In the genomic region with DNA sequence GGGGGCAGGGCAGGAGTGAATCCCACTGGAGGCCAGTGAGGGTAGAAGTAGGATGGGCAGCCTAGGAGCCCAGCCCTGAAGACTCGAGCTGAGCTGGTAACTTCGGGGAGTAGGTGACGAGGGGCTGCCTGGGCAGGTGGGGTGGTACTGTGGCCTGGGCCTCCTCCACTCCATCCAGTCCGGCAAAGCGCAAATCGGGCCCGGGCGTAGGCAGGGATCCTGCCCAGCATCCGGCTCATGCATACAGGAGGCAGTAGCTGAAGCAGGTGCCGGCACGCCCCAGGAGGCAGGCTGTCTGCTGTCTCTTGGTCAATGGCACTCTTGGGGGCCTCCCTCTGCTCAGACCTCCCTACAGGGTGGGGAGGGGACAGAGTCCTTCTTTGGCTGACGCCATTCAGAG, we compare ENCODE assay signal across 19 cellular contexts. TPM values are rescaled to one million over a fixed set of nuclear protein-coding genes. Genes with fewer than 3 reads are reported as not detected.
"Had no signal": no experiment of that assay in that cellular context is flagged by ENCODE, and none has a peak within 500 bp of the region (broad histone marks: within the 10 kb centered on the region; RNA-seq: fewer than 3 reads in every experiment).

No MANE protein-coding gene starts in this region.

- H3K27me3 Mint-ChIP-seq: activated CD4-positive, alpha-beta T cell treated with anti-CD3 and anti-CD28 coated beads for 36 hours; activated naive CD8-positive, alpha-beta T cell treated with anti-CD3 and anti-CD28 coated beads, Interleukin-2, amount 10 ng/mL, durations not matched to agents 7 days and 5 days had no signal

- H3K4me3 ChIP-seq: breast epithelium, pancreas, sigmoid colon, thoracic aorta, upper lobe of right lung had no signal

- ATAC-seq: activated CD4-positive, alpha-beta T cell treated with anti-CD3 and anti-CD28 coated beads for 36 hours; effector memory CD8-positive, alpha-beta T cell; left ventricle myocardium superior; pancreas; upper lobe of right lung had no signal

- H3K4me1 ChIP-seq: breast epithelium, pancreas, sigmoid colon, upper lobe of right lung had no signal

- FAIRE-seq: pancreas had no signal

- DNase-seq: activated CD4-positive, alpha-beta T cell treated with anti-CD3 and anti-CD28 coated beads for 36 hours; activated gamma-delta T cell; activated naive CD8-positive, alpha-beta T cell treated with anti-CD3 and anti-CD28 coated beads, Interleukin-2, amount 10 ng/mL, durations not matched to agents 7 days and 5 days; aorta; dermis blood vessel endothelial cell; effector memory CD8-positive, alpha-beta T cell; foreskin melanocyte; kidney glomerular epithelial cell; left ventricle myocardium superior; sigmoid colon; stimulated activated CD4-positive, alpha-beta T cell treated with anti-CD3 and anti-CD28 coated beads, Interleukin-1b, Interleukin-23, amount 100 ng/mL, for 48 hours; upper lobe of right lung; WERI-Rb-1 had no signal

- H3K9me3 Mint-ChIP-seq: activated naive CD8-positive, alpha-beta T cell treated with anti-CD3 and anti-CD28 coated beads, Interleukin-2, amount 10 ng/mL, durations not matched to agents 7 days and 5 days; effector memory CD8-positive, alpha-beta T cell had no signal

- H3K27me3 ChIP-seq: breast epithelium, pancreas, upper lobe of right lung had no signal

- H3K27ac Mint-ChIP-seq: activated CD4-positive, alpha-beta T cell treated with anti-CD3 and anti-CD28 coated beads for 36 hours had no signal

- H3K36me3 ChIP-seq: breast epithelium, pancreas, upper lobe of right lung had no signal

- H3K9me3 ChIP-seq: breast epithelium, pancreas, sigmoid colon, thoracic aorta, upper lobe of right lung had no signal

- H3K27ac ChIP-seq: breast epithelium, epithelial cell of prostate, pancreas, sigmoid colon, thoracic aorta, upper lobe of right lung, WERI-Rb-1 had no signal

RNA-seq across cellular contexts. Expression of a gene that starts 42.6 kb away (rescaled TPM):
- total RNA-seq: fibroblast of lung, thoracic aorta had no signal
- polyA plus RNA-seq: fibroblast of lung, neural cell had no signal

RNA-seq across cellular contexts. Expression of a gene that starts 47.5 kb away (rescaled TPM):
- total RNA-seq: left ventricle myocardium superior, sigmoid colon, thoracic aorta had no signal
- polyA plus RNA-seq: fibroblast of lung, neural cell, pancreas had no signal
